27 cellular contexts compared by ENCODE assay signal in the genomic region with DNA sequence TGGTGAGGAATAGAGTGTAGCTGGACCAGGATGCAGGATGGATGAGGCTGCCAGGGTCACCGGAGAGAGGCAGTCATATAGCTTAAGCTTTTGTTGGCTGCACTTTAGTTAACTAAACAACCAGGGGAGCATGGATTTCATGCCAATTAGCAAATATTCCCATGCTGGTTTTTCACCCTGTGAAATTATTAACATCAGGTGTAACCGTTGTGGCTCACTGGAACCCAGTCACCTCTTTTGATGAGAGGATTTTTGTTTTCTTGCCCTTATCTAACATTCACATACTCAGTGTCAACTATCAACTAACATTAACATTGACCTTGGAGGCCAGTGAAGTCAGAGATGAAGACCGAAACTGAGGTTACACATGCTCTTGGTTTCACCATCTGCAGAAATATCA.
DNase-seq lines count a peak whose midpoint lies in the region; ATAC-seq, FAIRE-seq and TF ChIP-seq lines count a peak whose summit lies in the region.
"Had no signal": no experiment of that assay in that cellular context is flagged by ENCODE, and none has a peak within 500 bp of the region (broad histone marks: within the 10 kb centered on the region; RNA-seq: fewer than 3 reads in every experiment).

No MANE protein-coding gene starts in this region.

- peaks cover 40% of the 10 kb centered on the region for H3K4me1 ChIP-seq in A549
- H3K4me1 ChIP-seq in endothelial cell of umbilical vein (ENCODE audit: control insufficient read depth, extremely low read depth, insufficient read depth, low read length) = peaks cover 29% of the 10 kb centered on the region
- H3K4me1 ChIP-seq in PC-3 (ENCODE audit: insufficient read depth, low read length) = peaks cover 20% of the 10 kb centered on the region

- H3K9me2 ChIP-seq in PC-3 (replicated peaks; ENCODE audit: low read length) = no peaks in the 10 kb centered on the region

- H3K4me3 ChIP-seq in A549 (no peak overlapping the region), endothelial cell of umbilical vein (replicated peaks in 1 of 3; ENCODE audit: insufficient read depth in 1 of 3, low read depth in 1 of 3, low read length in 3 of 3) (no peak overlapping the region), PC-3 (ENCODE audit: low read length) (no peak overlapping the region)
- H3K4me3 ChIP-seq: BLaER1, GM12878, PC-9 had no signal

- no peak overlapping the region for H2AFZ ChIP-seq in endothelial cell of umbilical vein (ENCODE audit: low read depth, low read length)
- H2AFZ ChIP-seq in PC-3 (ENCODE audit: low read length) = no peak overlapping the region
- H2AFZ ChIP-seq: PC-9 had no signal

- no peak for TF ChIP-seq EP300 in A549 (IDR thresholded peaks at IDR 0.05)

- no peaks in the 10 kb centered on the region for H3F3A ChIP-seq in PC-3 (ENCODE audit: low read length, unreplicated experiment)

- H4K20me1 ChIP-seq in endothelial cell of umbilical vein (replicated peaks; ENCODE audit: control insufficient read depth, extremely low read depth, insufficient read depth, low read length) (no peaks in the 10 kb centered on the region), PC-3 (ENCODE audit: low read length) (no peaks in the 10 kb centered on the region)
- H4K20me1 ChIP-seq: BLaER1 had no signal

- H3K4me2 ChIP-seq in A549 = no peak overlapping the region
- no peak overlapping the region for H3K4me2 ChIP-seq in endothelial cell of umbilical vein (ENCODE audit: insufficient read depth, low read length)
- H3K4me2 ChIP-seq in PC-3 (ENCODE audit: low read length) = no peak overlapping the region
- H3K4me2 ChIP-seq: BLaER1, PC-9 had no signal

- peaks cover 83% of the 10 kb centered on the region for H3K4me1 Mint-ChIP-seq in HFFc6 (ENCODE audit: low read depth)

- BruUV-seq in endothelial cell of umbilical vein (replicated peaks; lab: Mats Ljungman, UMichigan) (no TSS peak), PC-3 (replicated peaks; lab: Mats Ljungman, UMichigan) (no TSS peak)

- FAIRE-seq in A549 (lab: Jason Lieb, UNC) (no peak), endothelial cell of umbilical vein (lab: Jason Lieb, UNC) (no peak)
- FAIRE-seq: G401.6, GM12878, HTR-8/SVneo had no signal

- dilution Hi-C loops in endothelial cell of umbilical vein (cut with MboI; ENCODE audit: extremely low pct_ligation_motif_present, low sequenced_read_pairs) = no loop called here

- no peaks in the 10 kb centered on the region for H3K9me3 ChIP-seq in A549
- H3K9me3 ChIP-seq in endothelial cell of umbilical vein (replicated peaks; ENCODE audit: control insufficient read depth, insufficient read depth, low read length) = no peaks in the 10 kb centered on the region
- no peaks in the 10 kb centered on the region for H3K9me3 ChIP-seq in PC-3 (ENCODE audit: low read length)

- DNase-seq in A549 (ENCODE audit: low read depth in 1 of 2, low spot score in 1 of 2) (no peak), HFFc6 (no peak), endothelial cell of umbilical vein (ENCODE audit: low read depth, low spot score) (no peak), posterior cingulate gyrus (no peak), globus pallidus (ENCODE audit: low spot score) (no peak), PC-3 (no peak)
- DNase-seq: 8988T; CD4-positive, alpha-beta T cell; GOT3; HCEC 1CT; KG1; MM.1S; NCI-H1417; NCI-H1694; NCI-H2029 treated with DMSO at 0.1 percent for 48 hours; NCI-H2227 treated with DMSO at 0.1 percent for 48 hours; NCI-H510A treated with DMSO at 0.1 percent for 48 hours; NK-92 treated with Interleukin-12 subunit alpha and Interleukin-12 subunit beta, amount 100 ng/mL, for 24 hours; PC-9; SHP77; T-helper 1 cell had no signal

- no peaks in the 10 kb centered on the region for H3K27me3 ChIP-seq in endothelial cell of umbilical vein (ENCODE audit: control insufficient read depth in 2 of 2, insufficient read depth in 2 of 2, low read length in 2 of 2)
- no peaks in the 10 kb centered on the region for H3K27me3 ChIP-seq in PC-3 (ENCODE audit: low read length)
- H3K27me3 ChIP-seq: BLaER1 had no signal

- ATAC-seq in A549 = no peak
- no peak for ATAC-seq in HG03039 (IDR thresholded peaks at IDR 0.05; ENCODE audit: unreplicated experiment)
- ATAC-seq in PC-3 = no peak
- ATAC-seq: GM12878 had no signal

- no peak overlapping the region for H3K4me3 Mint-ChIP-seq in HFFc6
- H3K4me3 Mint-ChIP-seq: CD4-positive, alpha-beta T cell had no signal

- peak overlapping the region; percentile 61 for H3K27ac Mint-ChIP-seq in HFFc6
- H3K27ac Mint-ChIP-seq: CD4-positive, alpha-beta T cell had no signal

- TF ChIP-seq CTCF in A549 (IDR thresholded peaks at IDR 0.05) (no peak), HFFc6 (IDR thresholded peaks at IDR 0.05) (no peak), VCaP (conservative IDR thresholded peaks at IDR 0.05) (no peak), endothelial cell of umbilical vein (IDR thresholded peaks at IDR 0.05; ENCODE audit: extremely low read depth in 1 of 2, insufficient read depth in 1 of 2, low read depth in 1 of 2, low read length in 2 of 2) (no peak), PC-3 (conservative IDR thresholded peaks at IDR 0.05; ENCODE audit: low read depth, low read length) (no peak)

- 55% methylated on average over 3 of the region's 3 CpGs for WGBS in A549 (ENCODE audit: missing lambda C conversion rate)

- H3K36me3 ChIP-seq in endothelial cell of umbilical vein (ENCODE audit: control insufficient read depth in 2 of 2, extremely low read depth in 1 of 2, insufficient read depth in 2 of 2, low read length in 2 of 2) (no peaks in the 10 kb centered on the region), PC-3 (ENCODE audit: low read depth, low read length) (no peaks in the 10 kb centered on the region)
- H3K36me3 ChIP-seq: BLaER1 had no signal

- CTCF ChIA-PET in A549 (lab: Yijun Ruan, JAX) = interaction anchor here (0.6 to 1.5 kb wide), 6 partner anchors 8 to 570 kb away, joined by 3 to 6 read pairs (median 4); no protein-coding TSS in a partner anchor
- CTCF ChIA-PET in endothelial cell of umbilical vein (lab: Charles Lee) = interaction anchor here (1.0 to 3.2 kb wide), 3 partner anchors 11 to 70 kb away, joined by 3 to 37 read pairs (median 10); no protein-coding TSS in a partner anchor
- CTCF ChIA-PET in PC-3 (lab: Charles Lee) = no interaction called here

- POLR2A ChIA-PET in A549 (lab: Yijun Ruan, JAX) = interaction anchor here (0.6 kb wide), 1 partner anchor 609 kb away, joined by 6 read pairs; no protein-coding TSS in a partner anchor
- POLR2A ChIA-PET in endothelial cell of umbilical vein (lab: Charles Lee) = no interaction called here
- POLR2A ChIA-PET in PC-3 (lab: Charles Lee; ENCODE audit: unreplicated experiment) = interaction anchor here (0.5 kb wide), 1 partner anchor 139 kb away, joined by 13 read pairs; no protein-coding TSS in a partner anchor

- TF ChIP-seq POLR2A in A549 (IDR thresholded peaks at IDR 0.05; ENCODE audit: low read length) (no peak), endothelial cell of umbilical vein (IDR thresholded peaks at IDR 0.05; ENCODE audit: low read depth, low read length) (no peak)

- peaks cover 4% of the 10 kb centered on the region for H3K27me3 Mint-ChIP-seq in HFFc6 (ENCODE audit: insufficient read depth)
- H3K27me3 Mint-ChIP-seq: CD4-positive, alpha-beta T cell had no signal

- peak overlapping the region; percentile 87 to 92 for H3K27ac ChIP-seq in A549
- H3K27ac ChIP-seq in VCaP = peak overlapping the region; percentile 24
- H3K27ac ChIP-seq in endothelial cell of umbilical vein (ENCODE audit: insufficient read depth, low read depth, low read length) = peak overlapping the region; percentile 85
- no peak overlapping the region for H3K27ac ChIP-seq in PC-3 (ENCODE audit: low read length)
- H3K27ac ChIP-seq: BLaER1, PC-9 had no signal

- no peaks in the 10 kb centered on the region for H3K79me2 ChIP-seq in endothelial cell of umbilical vein (ENCODE audit: control insufficient read depth, insufficient read depth, low read length)
- H3K79me2 ChIP-seq in PC-3 (ENCODE audit: low read length) = no peaks in the 10 kb centered on the region

- intact Hi-C loops in endothelial cell of umbilical vein (cut with micrococcal nuclease) (no loop called here), posterior cingulate gyrus (cut with DNase I) (no loop called here), PC-3 (cut with micrococcal nuclease) (no loop called here)

- H3K9me3 Mint-ChIP-seq in HFFc6 = no peaks in the 10 kb centered on the region
- H3K9me3 Mint-ChIP-seq: CD4-positive, alpha-beta T cell had no signal

- H3K9me1 ChIP-seq in endothelial cell of umbilical vein (replicated peaks; ENCODE audit: control insufficient read depth, extremely low read depth, insufficient read depth, low read length) = no peaks in the 10 kb centered on the region

- H3K9ac ChIP-seq in endothelial cell of umbilical vein (replicated peaks; ENCODE audit: extremely low read depth, insufficient read depth, low read length) (no peak overlapping the region), PC-3 (ENCODE audit: low read length) (no peak overlapping the region)
- H3K9ac ChIP-seq: BLaER1 had no signal

- H3K36me3 Mint-ChIP-seq in HFFc6 (ENCODE audit: low read depth) = peaks cover 8% of the 10 kb centered on the region; the same call in 1 of the 2 replicates

- no peak for TF ChIP-seq RAD21 in A549 (conservative IDR thresholded peaks at IDR 0.05 in 1 of 2, IDR thresholded peaks at IDR 0.05 in 1 of 2)

TF ChIP-seq in A549, 52 proteins besides CTCF, POLR2A, EP300 and RAD21 (continues in another document):
- TF ChIP-seq JUNB (IDR thresholded peaks at IDR 0.05) (no peak), PHF8 (IDR thresholded peaks at IDR 0.05; ENCODE audit: borderline replicate concordance, low read depth) (no peak), HDAC2 (IDR thresholded peaks at IDR 0.05) (no peak), EHMT2 (IDR thresholded peaks at IDR 0.05; ENCODE audit: low read depth) (no peak), TP53 (CRISPR knock-in tag; IDR thresholded peaks at IDR 0.05) (no peak), HEYL (CRISPR knock-in tag; IDR thresholded peaks at IDR 0.05) (no peak), RARB (CRISPR knock-in tag; IDR thresholded peaks at IDR 0.05) (no peak)

TF ChIP-seq in endothelial cell of umbilical vein, 7 proteins besides CTCF, POLR2A, EP300 and RAD21:
- TF ChIP-seq FOS (IDR thresholded peaks at IDR 0.05; ENCODE audit: borderline replicate concordance, insufficient read depth, low read length) (no peak), EZH2 (IDR thresholded peaks at IDR 0.05; ENCODE audit: borderline replicate concordance, low read depth, low read length, severe bottlenecking) (no peak), GATA2 (IDR thresholded peaks at IDR 0.05; ENCODE audit: insufficient read depth, insufficient read length, low read depth, low read length) (no peak), MYC (IDR thresholded peaks at IDR 0.05; ENCODE audit: low read depth, low read length) (no peak), POLR2AphosphoS5 (IDR thresholded peaks at IDR 0.05; ENCODE audit: insufficient read depth, low read depth, low read length) (no peak), JUN (IDR thresholded peaks at IDR 0.05; ENCODE audit: borderline replicate concordance, insufficient read depth, insufficient read length, low read depth) (no peak)
TF ChIP-seq in endothelial cell of umbilical vein: peak in this region for 0.
